Comparison of ENCODE assay signal across 1 cellular context in genomic region chr6:26024651-26025046, GRCh38.
TF ChIP-seq lines count a peak whose summit lies in the region.

No MANE protein-coding gene starts in this region.

TF ChIP-seq in HepG2, 621 proteins besides CTCF, POLR2A, EP300 and RAD21 (continued from another document and continues in another):
- TF ChIP-seq ZNF142 (CRISPR knock-in tag; IDR thresholded peaks at IDR 0.05) (no peak), SIX4 (CRISPR knock-in tag; IDR thresholded peaks at IDR 0.05) (no peak), HMG20A (CRISPR knock-in tag; IDR thresholded peaks at IDR 0.05; ENCODE audit: borderline replicate concordance) (peak; percentile 43; the same call in 1 of the 2 replicates), REPIN1 (CRISPR knock-in tag; IDR thresholded peaks at IDR 0.05; ENCODE audit: borderline replicate concordance, low read depth) (no peak), ZNF281 (CRISPR knock-in tag; IDR thresholded peaks at IDR 0.05; ENCODE audit: borderline replicate concordance) (no peak), ONECUT2 (CRISPR knock-in tag; IDR thresholded peaks at IDR 0.05) (peak; percentile 46; the same call in 1 of the 2 replicates), FOXP1 (IDR thresholded peaks at IDR 0.05) (no peak), FOXP1 (CRISPR knock-in tag; IDR thresholded peaks at IDR 0.05) (peak; percentile 76), ZFP36 (IDR thresholded peaks at IDR 0.05; ENCODE audit: borderline replicate concordance, low read depth, low read length, partially characterized antibody) (no peak), PCBP1 (IDR thresholded peaks at IDR 0.05; ENCODE audit: borderline replicate concordance, low read depth, low read length) (no peak), CREB1 (IDR thresholded peaks at IDR 0.05) (no peak), CREB1 (CRISPR knock-in tag; IDR thresholded peaks at IDR 0.05) (no peak), ZBTB33 (CRISPR knock-in tag; IDR thresholded peaks at IDR 0.05) (peak; percentile 44; the same call in 1 of the 2 replicates), FOXA3 (CRISPR knock-in tag; IDR thresholded peaks at IDR 0.05) (0 out of 2 replicates have a peak, but pooled peaks have one; percentile 20), ZMAT3 (CRISPR knock-in tag; conservative IDR thresholded peaks at IDR 0.05) (no peak), ZNF703 (CRISPR knock-in tag; IDR thresholded peaks at IDR 0.05; ENCODE audit: borderline replicate concordance) (no peak), PPARG (CRISPR knock-in tag; conservative IDR thresholded peaks at IDR 0.05) (0 out of 2 replicates have a peak, but pooled peaks have one; percentile 41), EHMT2 (IDR thresholded peaks at IDR 0.05; ENCODE audit: borderline replicate concordance, low read depth, low read length) (no peak), ZNF10 (CRISPR knock-in tag; IDR thresholded peaks at IDR 0.05; ENCODE audit: borderline replicate concordance, low read depth) (no peak), IRF2 (CRISPR knock-in tag; IDR thresholded peaks at IDR 0.05) (no peak), ARID5B (CRISPR knock-in tag; IDR thresholded peaks at IDR 0.05) (peak; percentile 69), CCAR2 (optimal IDR thresholded peaks at IDR 0.05; ENCODE audit: low read depth, low read length) (no peak), HNRNPLL (IDR thresholded peaks at IDR 0.05; ENCODE audit: low read depth, low read length, poor library complexity, severe bottlenecking) (no peak), HMGA1 (CRISPR knock-in tag; conservative IDR thresholded peaks at IDR 0.05) (no peak), RERE (CRISPR knock-in tag; IDR thresholded peaks at IDR 0.05; ENCODE audit: low read depth) (no peak), ASH2L (IDR thresholded peaks at IDR 0.05; ENCODE audit: insufficient read length, low read depth, low read length) (no peak), BORCS8-MEF2B (CRISPR knock-in tag; IDR thresholded peaks at IDR 0.05) (no peak), NFE2 (CRISPR knock-in tag; IDR thresholded peaks at IDR 0.05) (no peak), SOX13 (IDR thresholded peaks at IDR 0.05) (no peak), SOX13 (CRISPR knock-in tag; conservative IDR thresholded peaks at IDR 0.05 in 1 of 2, IDR thresholded peaks at IDR 0.05 in 1 of 2) (peak in 1 of 2 experiments; percentile 79; a peak in 2 of 4 replicates), SMAD3 (CRISPR knock-in tag; IDR thresholded peaks at IDR 0.05) (no peak), EZH2 (conservative IDR thresholded peaks at IDR 0.05; ENCODE audit: low read depth, low read length) (no peak), SOX5 (CRISPR knock-in tag; IDR thresholded peaks at IDR 0.05; ENCODE audit: borderline replicate concordance) (peak; percentile 70; the same call in 1 of the 2 replicates), MED13 (CRISPR knock-in tag; IDR thresholded peaks at IDR 0.05) (no peak), NR2F6 (IDR thresholded peaks at IDR 0.05) (0 out of 2 replicates have a peak, but pooled peaks have one; percentile 20), NR2F6 (CRISPR knock-in tag; IDR thresholded peaks at IDR 0.05) (no peak), ZNF670 (CRISPR knock-in tag; IDR thresholded peaks at IDR 0.05; ENCODE audit: borderline replicate concordance) (no peak), XRCC5 (optimal IDR thresholded peaks at IDR 0.05; ENCODE audit: low read length) (no peak)
